16 cellular contexts compared by ENCODE assay signal in the genomic region with DNA sequence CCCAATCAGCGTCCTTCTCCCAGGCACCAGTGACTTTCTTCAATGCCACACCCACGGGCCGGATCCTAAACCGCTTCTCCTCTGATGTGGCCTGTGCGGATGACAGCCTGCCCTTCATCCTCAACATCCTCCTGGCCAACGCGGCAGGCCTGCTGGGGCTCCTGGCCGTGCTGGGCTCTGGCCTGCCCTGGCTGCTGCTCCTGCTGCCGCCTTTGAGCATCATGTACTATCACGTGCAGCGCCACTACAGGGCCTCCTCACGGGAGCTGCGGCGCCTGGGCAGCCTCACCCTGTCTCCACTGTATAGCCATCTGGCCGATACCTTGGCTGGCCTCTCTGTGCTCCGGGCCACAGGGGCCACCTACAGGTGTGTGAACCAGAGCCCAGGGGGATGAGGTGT. TPM values are rescaled to one million over a fixed set of nuclear protein-coding genes. Genes with fewer than 3 reads are reported as not detected.
A peak's percentile ranks its signal among the peaks of the same experiment; 100 is the strongest.
DNase-seq lines count a peak whose midpoint lies in the region; ATAC-seq, FAIRE-seq and TF ChIP-seq lines count a peak whose summit lies in the region.
"Had no signal": no experiment of that assay in that cellular context is flagged by ENCODE, and none has a peak within 500 bp of the region (broad histone marks: within the 10 kb centered on the region; RNA-seq: fewer than 3 reads in every experiment).

No MANE protein-coding gene starts in this region.

- POLR2A ChIA-PET in K562 (lab: Yijun Ruan, JAX) = interaction anchor here (1.4 to 3.3 kb wide), 2 partner anchors 10 to 13 kb away, joined by 4 to 16 read pairs; a partner anchor contains a TSS

- H4K91ac ChIP-seq in neuronal stem cell (ENCODE audit: low read depth, low read length, poor library complexity) = no peak overlapping the region

- H3K36me3 Mint-ChIP-seq in activated naive CD4-positive, alpha-beta T cell treated with anti-CD3 and anti-CD28 coated beads, Interleukin-2, amount 50 U/mL, for 72 hours = no peaks in the 10 kb centered on the region
- peaks cover 34% of the 10 kb centered on the region for H3K36me3 Mint-ChIP-seq in activated naive CD4-positive, alpha-beta T cell treated with anti-CD3 and anti-CD28 coated beads, Interleukin-2, amount 10 ng/mL, durations not matched to agents 7 days and 5 days

- no peaks in the 10 kb centered on the region for H3K79me2 ChIP-seq in K562 (ENCODE audit: control insufficient read depth, insufficient read depth, low read length)

- H3K4ac ChIP-seq in neuronal stem cell (ENCODE audit: low read length) = no peak overlapping the region

- H2BK12ac ChIP-seq in neuronal stem cell (ENCODE audit: low read length) = no peak overlapping the region

- no peak overlapping the region for H2BK120ac ChIP-seq in neuronal stem cell (ENCODE audit: low read depth, low read length)

- H3K4me1 ChIP-seq in K562 (replicated peaks in 1 of 2; ENCODE audit: control insufficient read depth in 2 of 2, insufficient read depth in 2 of 2, low read length in 2 of 2) = peaks cover 0 to 6% of the 10 kb centered on the region in 2 experiments; a peak in 1 of 5 replicates
- no peaks in the 10 kb centered on the region for H3K4me1 ChIP-seq in neuronal stem cell (ENCODE audit: control insufficient read depth in 2 of 2, insufficient read depth in 1 of 2, low read depth in 1 of 2, low read length in 2 of 2)

- TF ChIP-seq EP300 in K562 (IDR thresholded peaks at IDR 0.05; ENCODE audit: low read length) = no peak

- H2BK5ac ChIP-seq in neuronal stem cell (ENCODE audit: low read length) = no peak overlapping the region

- H3K27me3 Mint-ChIP-seq in activated naive CD4-positive, alpha-beta T cell treated with anti-CD3 and anti-CD28 coated beads, Interleukin-2, amount 10 ng/mL, durations not matched to agents 7 days and 5 days = no peaks in the 10 kb centered on the region
- H3K27me3 Mint-ChIP-seq: CD4-positive, alpha-beta memory T cell had no signal

- no peak for FAIRE-seq in K562 (lab: Jason Lieb, UNC)
- FAIRE-seq: GM12878, GM18507, H54 had no signal

- H3K9me3 Mint-ChIP-seq in activated naive CD4-positive, alpha-beta T cell treated with anti-CD3 and anti-CD28 coated beads, Interleukin-2, amount 50 U/mL, for 72 hours = no peaks in the 10 kb centered on the region
- H3K9me3 Mint-ChIP-seq in activated naive CD4-positive, alpha-beta T cell treated with anti-CD3 and anti-CD28 coated beads, Interleukin-2, amount 10 ng/mL, durations not matched to agents 7 days and 5 days = no peaks in the 10 kb centered on the region
- H3K9me3 Mint-ChIP-seq: CD4-positive, alpha-beta memory T cell had no signal

- ATAC-seq in activated naive CD4-positive, alpha-beta T cell treated with anti-CD3 and anti-CD28 coated beads, Interleukin-2, amount 50 U/mL, for 72 hours = no peak
- no peak for ATAC-seq in K562
- ATAC-seq: GM12878 had no signal

- TF ChIP-seq POLR2A in K562 (conservative IDR thresholded peaks at IDR 0.05) = no peak

- CTCF ChIA-PET in activated naive CD4-positive, alpha-beta T cell treated with anti-CD3 and anti-CD28 coated beads, Interleukin-2, amount 10 ng/mL, durations not matched to agents 7 days and 5 days (lab: Charles Lee) = interaction anchor here (1.2 to 1.4 kb wide), 2 partner anchors 18 to 60 kb away, joined by 3 to 4 read pairs; a partner anchor contains a TSS
- CTCF ChIA-PET in K562 (lab: Yijun Ruan, JAX; ENCODE audit: low intra/inter-chr PET ratio) = no interaction called here

- H3K4me2 ChIP-seq in K562 (ENCODE audit: insufficient read depth, low read length) = no peak overlapping the region
- H3K4me2 ChIP-seq in neuronal stem cell (ENCODE audit: insufficient read depth, low read length, poor library complexity, severe bottlenecking) = no peak overlapping the region

- H2BK15ac ChIP-seq in neuronal stem cell (ENCODE audit: low read length) = no peak overlapping the region

- no peak overlapping the region for H2AK5ac ChIP-seq in neuronal stem cell (ENCODE audit: low read depth, low read length)

- no TSS peak for BruUV-seq in K562 (replicated peaks; lab: Mats Ljungman, UMichigan)

- peak overlapping the region; percentile 17 to 46 for H3K27ac Mint-ChIP-seq in activated naive CD4-positive, alpha-beta T cell treated with anti-CD3 and anti-CD28 coated beads, Interleukin-2, amount 50 U/mL, for 72 hours
- H3K27ac Mint-ChIP-seq in activated naive CD4-positive, alpha-beta T cell treated with anti-CD3 and anti-CD28 coated beads, Interleukin-2, amount 10 ng/mL, durations not matched to agents 7 days and 5 days = no peak overlapping the region

- H4K20me1 ChIP-seq in K562 (replicated peaks; ENCODE audit: control insufficient read depth, insufficient read depth, low read length) = no peaks in the 10 kb centered on the region

- H3K36me3 ChIP-seq in K562 (ENCODE audit: control insufficient read depth, insufficient read depth, low read length) (peaks cover 48% of the 10 kb centered on the region; the same call in 1 of the 3 replicates), neuronal stem cell (replicated peaks in 1 of 2; ENCODE audit: control insufficient read depth in 2 of 2, insufficient read depth in 2 of 2, low read length in 2 of 2) (peaks cover 39 to 70% of the 10 kb centered on the region in 2 donors)

- no peak overlapping the region for H3K27ac ChIP-seq in K562 (ENCODE audit: extremely low read depth, low read depth, low read length)
- no peak overlapping the region for H3K27ac ChIP-seq in neuronal stem cell (replicated peaks; ENCODE audit: low read length)
- H3K27ac ChIP-seq: C4-2B, GM23248 had no signal

- in situ Hi-C loops in K562 (cut with MboI) = no loop called here

- 86% methylated on average over 15 of the region's 16 CpGs for whole genome bisulfite sequencing in K562 (ENCODE audit: insufficient coverage, low coverage, missing lambda C conversion rate)
- no CpG with 5 or more reads among the region's 16 CpGs for WGBS in neuronal stem cell (ENCODE audit: extremely low coverage in 2 of 2, insufficient read length in 2 of 2, insufficient replicate concordance in 1 of 2), 2 donors

- no peak overlapping the region for H3K23ac ChIP-seq in neuronal stem cell (ENCODE audit: low read depth, low read length, poor library complexity)

- no peak overlapping the region for H4K8ac ChIP-seq in neuronal stem cell (ENCODE audit: low read depth, low read length)

- no peak for TF ChIP-seq RAD21 in K562 (CRISPR knock-in tag; conservative IDR thresholded peaks at IDR 0.05 in 1 of 2, IDR thresholded peaks at IDR 0.05 in 1 of 2)

- no peak overlapping the region for H3K18ac ChIP-seq in neuronal stem cell (ENCODE audit: low read length)

- H3K4me3 ChIP-seq in K562 (no peak overlapping the region), neuronal stem cell (ENCODE audit: low read length in 2 of 2) (no peak overlapping the region)
- H3K4me3 ChIP-seq: GM12878, GM23248 had no signal

- H3K9ac ChIP-seq in K562 (ENCODE audit: insufficient read depth in 1 of 2, low read depth in 2 of 2, low read length in 2 of 2) (no peak overlapping the region), neuronal stem cell (ENCODE audit: low read depth, low read length, poor library complexity) (peak overlapping the region; percentile 80)
- H3K9ac ChIP-seq: GM23248 had no signal

- H3K9me1 ChIP-seq in K562 (ENCODE audit: control insufficient read depth, insufficient read depth, low read length) = no peaks in the 10 kb centered on the region

- H3K79me1 ChIP-seq in neuronal stem cell (ENCODE audit: low read depth, low read length) = no peaks in the 10 kb centered on the region

- no peak overlapping the region for H3K4me3 Mint-ChIP-seq in activated naive CD4-positive, alpha-beta T cell treated with anti-CD3 and anti-CD28 coated beads, Interleukin-2, amount 10 ng/mL, durations not matched to agents 7 days and 5 days
- H3K4me3 Mint-ChIP-seq: CD4-positive, alpha-beta memory T cell had no signal

- H2AFZ ChIP-seq in K562 (ENCODE audit: low read depth, low read length) = no peak overlapping the region
- no peak overlapping the region for H2AFZ ChIP-seq in neuronal stem cell (ENCODE audit: low read length)
- H2AFZ ChIP-seq: GM23248 had no signal

- no peak for TF ChIP-seq CTCF in K562 (IDR thresholded peaks at IDR 0.05 in 2 of 3, conservative IDR thresholded peaks at IDR 0.05 in 1 of 3; ENCODE audit: insufficient read depth in 2 of 3, low read depth in 1 of 3, low read length in 3 of 3)

- H3K14ac ChIP-seq in neuronal stem cell (ENCODE audit: low read length) = no peak overlapping the region

- H3K4me1 Mint-ChIP-seq in activated naive CD4-positive, alpha-beta T cell treated with anti-CD3 and anti-CD28 coated beads, Interleukin-2, amount 10 ng/mL, durations not matched to agents 7 days and 5 days = no peaks in the 10 kb centered on the region

- DNase-seq in activated naive CD4-positive, alpha-beta T cell treated with anti-CD3 and anti-CD28 coated beads, Interleukin-2, amount 50 U/mL, for 72 hours (ENCODE audit: low spot score in 2 of 2) = no peak
- no peak for DNase-seq in activated naive CD4-positive, alpha-beta T cell treated with anti-CD3 and anti-CD28 coated beads, Interleukin-2, amount 10 ng/mL, durations not matched to agents 7 days and 5 days
- DNase-seq in K562 (ENCODE audit: extremely low read depth in 1 of 4, low spot score in 3 of 4) = no peak
- no peak for DNase-seq in neuronal stem cell (ENCODE audit: low spot score)
- DNase-seq in superior temporal gyrus (ENCODE audit: extremely low spot score) = no peak
- no peak for DNase-seq in NCI-H2081 (lab: John Stamatoyannopoulos, UW)
- DNase-seq in foreskin melanocyte = no peak
- DNase-seq: ACHN; CD4-positive, alpha-beta memory T cell; DMS79; GM23248; IMR-90 had no signal

- H3K9me3 ChIP-seq in K562 (replicated peaks; ENCODE audit: control insufficient read depth, insufficient read depth, low read depth, low read length) (no peaks in the 10 kb centered on the region), neuronal stem cell (replicated peaks in 1 of 2; ENCODE audit: control insufficient read depth in 2 of 2, insufficient read depth in 1 of 2, low read depth in 1 of 2, low read length in 2 of 2) (no peaks in the 10 kb centered on the region)

- H3K27me3 ChIP-seq in K562 (ENCODE audit: control insufficient read depth in 2 of 2, insufficient read depth in 2 of 2, low read length in 2 of 2) (no peaks in the 10 kb centered on the region), neuronal stem cell (ENCODE audit: control insufficient read depth in 3 of 3, insufficient read depth in 3 of 3, low read depth in 1 of 3, low read length in 3 of 3) (no peaks in the 10 kb centered on the region)

- intact Hi-C loops in K562 (cut with micrococcal nuclease) = no loop called here

RNA-seq across cellular contexts. Expression of a gene that starts 9.8 kb away (rescaled TPM):
- total RNA-seq in activated naive CD4-positive, alpha-beta T cell treated with anti-CD3 and anti-CD28 coated beads, Interleukin-2, amount 50 U/mL, for 72 hours = 1 to 10 TPM in 1 of 2 donors, under 1 TPM in 1; 0.18 to 3.4 TPM
- 0.30 and 1.3 TPM in 2 replicates for total RNA-seq in K562 (2011; cell fraction: chromatin; rRNA removed; ENCODE audit: low replicate concordance)
- total RNA-seq in K562 (2011; cell fraction: nucleolus; rRNA removed) = 2.2 and 3.3 TPM in 2 replicates
- 1.9 and 2.0 TPM in 2 replicates for total RNA-seq in K562 (2011; cell fraction: nucleoplasm; rRNA removed)
- 0.23 and 0.29 TPM in 2 replicates for total RNA-seq in K562 (2014; rRNA removed)
- total RNA-seq in K562 (2014; rRNA removed; fragmentation: Illumina TruSeq; extraction: Trizol) = not detected in 2 replicates
- 0.11 TPM in 1 of 2 replicates, not detected in the other for total RNA-seq in K562 (2015; rRNA removed; fragmentation: Illumina TruSeq; extraction: Trizol)
- total RNA-seq in K562 (2021) = 0.36 and 0.53 TPM in 2 replicates
- 0.35 and 0.74 TPM in 2 replicates for polyA plus RNA-seq in K562 (2011; rRNA removed)
- 1.0 and 1.8 TPM in 2 replicates for polyA plus RNA-seq in K562 (2011; cell fraction: cytosol; rRNA removed)
- 0.87 and 1.3 TPM in 2 replicates for polyA plus RNA-seq in K562 (2011; cell fraction: nucleus; rRNA removed)
- 0.59 and 0.60 TPM in 2 replicates for polyA plus RNA-seq in K562 (2012)
- 0.16 and 0.37 TPM in 2 replicates for polyA plus RNA-seq in K562 (2014; fragmentation: Illumina TruSeq; extraction: Trizol)
- polyA plus RNA-seq in K562 (2014; fragmentation: Nextera tagmentation; extraction: Ambion mirVana) = not detected
- polyA plus RNA-seq in K562 (2014; rRNA removed) = 0.45 and 0.65 TPM in 2 replicates
- 0.25 and 0.27 TPM in 2 replicates for polyA minus RNA-seq in K562 (2011; rRNA and poly(A)+ RNA removed)
- polyA minus RNA-seq in K562 (2011; cell fraction: cytosol; rRNA and poly(A)+ RNA removed) = not detected in 2 replicates
- 0.13 and 0.44 TPM in 2 replicates for polyA minus RNA-seq in K562 (2011; cell fraction: nucleus; rRNA and poly(A)+ RNA removed)
- 1.5 TPM for polyA plus RNA-seq in neuronal stem cell (2013, experiment 1 of 2)
- 1.8 TPM for polyA plus RNA-seq in neuronal stem cell (2013, experiment 2 of 2)

RNA-seq across cellular contexts. Expression of a gene that starts 18.2 kb away (rescaled TPM):
- total RNA-seq in activated naive CD4-positive, alpha-beta T cell treated with anti-CD3 and anti-CD28 coated beads, Interleukin-2, amount 50 U/mL, for 72 hours = 10 to 100 TPM; 30.2 to 46.2 TPM
- 98.1 and 219 TPM in 2 replicates for total RNA-seq in K562 (2011; cell fraction: chromatin; rRNA removed; ENCODE audit: low replicate concordance)
- 108 and 125 TPM in 2 replicates for total RNA-seq in K562 (2011; cell fraction: nucleolus; rRNA removed)
- total RNA-seq in K562 (2011; cell fraction: nucleoplasm; rRNA removed) = 89.8 and 98.2 TPM in 2 replicates
- total RNA-seq in K562 (2014; rRNA removed) (16.5 and 20.4 TPM in 2 replicates), K562 (2014; rRNA removed; fragmentation: Illumina TruSeq; extraction: Trizol) (6.8 and 10.5 TPM in 2 replicates), K562 (2015; rRNA removed; fragmentation: Illumina TruSeq; extraction: Trizol) (13.4 TPM in 2 replicates), K562 (2021) (28.4 and 29.1 TPM in 2 replicates)
- polyA plus RNA-seq in K562 (2011; rRNA removed) (13.7 and 23.5 TPM in 2 replicates), K562 (2014; fragmentation: Illumina TruSeq; extraction: Trizol) (21.3 and 25.8 TPM in 2 replicates), K562 (2014; fragmentation: Nextera tagmentation; extraction: Ambion mirVana) (1 to 10 TPM; 2.4 to 2.6 TPM), K562 (2014; rRNA removed) (21.7 and 21.8 TPM in 2 replicates)
- polyA plus RNA-seq in K562 (2011; cell fraction: cytosol; rRNA removed) = 13.8 and 24.4 TPM in 2 replicates
- polyA plus RNA-seq in K562 (2011; cell fraction: nucleus; rRNA removed) = 79.9 and 89.8 TPM in 2 replicates
- polyA plus RNA-seq in K562 (2012) = 19.5 and 28.6 TPM in 2 replicates
- polyA minus RNA-seq in K562 (2011; rRNA and poly(A)+ RNA removed) = 11.0 and 11.4 TPM in 2 replicates
- polyA minus RNA-seq in K562 (2011; cell fraction: cytosol; rRNA and poly(A)+ RNA removed) = 15.0 and 21.0 TPM in 2 replicates
- polyA minus RNA-seq in K562 (2011; cell fraction: nucleus; rRNA and poly(A)+ RNA removed) = 16.6 and 23.7 TPM in 2 replicates
- 10.1 TPM for polyA plus RNA-seq in neuronal stem cell (2013, experiment 1 of 2)
- 10.6 TPM for polyA plus RNA-seq in neuronal stem cell (2013, experiment 2 of 2)

RNA-seq across cellular contexts. Expression of a gene that starts 31.8 kb away (rescaled TPM):
- 10 to 100 TPM; 23.0 to 35.0 TPM for total RNA-seq in activated naive CD4-positive, alpha-beta T cell treated with anti-CD3 and anti-CD28 coated beads, Interleukin-2, amount 50 U/mL, for 72 hours
- 43.2 and 99.7 TPM in 2 replicates for total RNA-seq in K562 (2011; cell fraction: chromatin; rRNA removed; ENCODE audit: low replicate concordance)
- total RNA-seq in K562 (2011; cell fraction: nucleolus; rRNA removed) = 41.3 and 52.0 TPM in 2 replicates
- total RNA-seq in K562 (2011; cell fraction: nucleoplasm; rRNA removed) = 55.1 and 68.1 TPM in 2 replicates
- total RNA-seq in K562 (2014; rRNA removed) = 17.0 and 23.1 TPM in 2 replicates
- 7.2 TPM in 2 replicates for total RNA-seq in K562 (2014; rRNA removed; fragmentation: Illumina TruSeq; extraction: Trizol)
- 11.1 and 11.2 TPM in 2 replicates for total RNA-seq in K562 (2015; rRNA removed; fragmentation: Illumina TruSeq; extraction: Trizol)
- 25.4 and 35.8 TPM in 2 replicates for total RNA-seq in K562 (2021)
- polyA plus RNA-seq in K562 (2011; rRNA removed) = 16.2 and 25.3 TPM in 2 replicates
- 16.2 and 19.2 TPM in 2 replicates for polyA plus RNA-seq in K562 (2011; cell fraction: cytosol; rRNA removed)
- polyA plus RNA-seq in K562 (2011; cell fraction: nucleus; rRNA removed) = 92.6 and 107 TPM in 2 replicates
- polyA plus RNA-seq in K562 (2012) = 19.6 and 33.5 TPM in 2 replicates
- 17.0 and 21.3 TPM in 2 replicates for polyA plus RNA-seq in K562 (2014; fragmentation: Illumina TruSeq; extraction: Trizol)
- under 1 TPM; 0.06 to 0.29 TPM for polyA plus RNA-seq in K562 (2014; fragmentation: Nextera tagmentation; extraction: Ambion mirVana)
- 24.2 and 31.1 TPM in 2 replicates for polyA plus RNA-seq in K562 (2014; rRNA removed)
- polyA minus RNA-seq in K562 (2011; rRNA and poly(A)+ RNA removed) = 11.2 and 14.6 TPM in 2 replicates
- 8.1 and 9.8 TPM in 2 replicates for polyA minus RNA-seq in K562 (2011; cell fraction: cytosol; rRNA and poly(A)+ RNA removed)
- 16.6 and 17.1 TPM in 2 replicates for polyA minus RNA-seq in K562 (2011; cell fraction: nucleus; rRNA and poly(A)+ RNA removed)
- polyA plus RNA-seq in neuronal stem cell (2013, experiment 1 of 2) = 30.3 TPM
- 28.9 TPM for polyA plus RNA-seq in neuronal stem cell (2013, experiment 2 of 2)
